ENCODE assay signal across 17 cellular contexts in genomic region chr14:56374421-56374820, GRCh38.
DNase-seq lines count a peak whose midpoint lies in the region; ATAC-seq and TF ChIP-seq lines count a peak whose summit lies in the region.
"Had no signal": no experiment of that assay in that cellular context is flagged by ENCODE, and none has a peak within 500 bp of the region (broad histone marks: within the 10 kb centered on the region; RNA-seq: fewer than 3 reads in every experiment).

No MANE protein-coding gene starts in this region.

- H3K27ac ChIP-seq in HEK293 (ENCODE audit: extremely low read depth, low read depth, low read length), result no peak overlapping the region
- H3K27ac ChIP-seq: BLaER1 treated with 17β-estradiol and CSF1 and Interleukin-3, amounts not matched to agents 10 nM and 100 nM; GM23248 had no signal

- H3K9me3 Mint-ChIP-seq in nephron progenitor cell, result peaks cover 35% of the 10 kb centered on the region

- CTCF ChIA-PET in HEK293 (lab: Yijun Ruan, JAX), result interaction anchor here (1.8 kb wide), 1 partner anchor 100 kb away, joined by 8 read pairs; no protein-coding TSS in a partner anchor

- H3K36me3 ChIP-seq in HEK293 (ENCODE audit: control insufficient read depth in 2 of 2, insufficient read depth in 1 of 2, low read length in 2 of 2), result no peaks in the 10 kb centered on the region
- H3K36me3 ChIP-seq: HAP-1 had no signal

- DNase-seq in amniotic epithelial cell (ENCODE audit: low read depth) (peak; percentile 55), fibroblast of mammary gland (ENCODE audit: low read depth) (peak; percentile 34), renal cortical epithelial cell (ENCODE audit: low read depth) (peak; percentile 76), ureter (ENCODE audit: low spot score) (no peak), nephron progenitor cell (no peak)
- DNase-seq: Calu3; CD8-positive, alpha-beta T cell; DMS53; DND-41; EL; GM23248 had no signal

- H3K4me1 Mint-ChIP-seq in nephron progenitor cell, result no peaks in the 10 kb centered on the region
- H3K4me1 Mint-ChIP-seq: B cell had no signal

- TF ChIP-seq CTCF in HEK293 (tag by site-specific recombination; IDR thresholded peaks at IDR 0.05) (no peak), fibroblast of mammary gland (conservative IDR thresholded peaks at IDR 0.05; ENCODE audit: control insufficient read depth, insufficient read depth, low read depth, low read length) (no peak), nephron progenitor cell (IDR thresholded peaks at IDR 0.05) (no peak)

- peaks cover 3% of the 10 kb centered on the region for H3K27me3 Mint-ChIP-seq in nephron progenitor cell (ENCODE audit: low read depth, poor library complexity)
- H3K27me3 Mint-ChIP-seq: B cell had no signal

- no peaks in the 10 kb centered on the region for H3K4me1 ChIP-seq in HEK293 (ENCODE audit: control insufficient read depth, insufficient read depth, low read length)
- H3K4me1 ChIP-seq: HAP-1 had no signal

- H3K4me3 Mint-ChIP-seq in nephron progenitor cell, result no peak overlapping the region
- H3K4me3 Mint-ChIP-seq: B cell; CD8-positive, alpha-beta T cell had no signal

- peaks cover 11% of the 10 kb centered on the region for H3K36me3 Mint-ChIP-seq in nephron progenitor cell (ENCODE audit: low read depth)

- ATAC-seq in HG02840 (IDR thresholded peaks at IDR 0.05; ENCODE audit: low FRiP score, unreplicated experiment), result no peak
- ATAC-seq: CD8-positive, alpha-beta T cell; GM12878 had no signal

- H3K4me3 ChIP-seq in HEK293 (ENCODE audit: low read depth, low read length), result no peak overlapping the region
- no peak overlapping the region for H3K4me3 ChIP-seq in fibroblast of mammary gland (ENCODE audit: control insufficient read depth, low read depth, low read length)
- H3K4me3 ChIP-seq: BLaER1 treated with 17β-estradiol and CSF1 and Interleukin-3, amounts not matched to agents 10 nM and 100 nM; GM12878; GM23248; HAP-1 had no signal

- H3K27ac Mint-ChIP-seq in nephron progenitor cell, result no peak overlapping the region
- H3K27ac Mint-ChIP-seq: B cell; CD8-positive, alpha-beta T cell had no signal

- no peaks in the 10 kb centered on the region for H3K9me3 ChIP-seq in HEK293 (ENCODE audit: control insufficient read depth, insufficient read depth, low read depth, low read length)
- H3K9me3 ChIP-seq: HAP-1 had no signal

- POLR2A ChIA-PET in HEK293 (lab: Yijun Ruan, JAX), result no interaction called here

TF ChIP-seq in HEK293, 187 proteins besides CTCF, POLR2A, EP300 and RAD21:
- peak; percentile 20; the same call in 1 of the 2 replicates for TF ChIP-seq GLIS1 (tag by site-specific recombination; IDR thresholded peaks at IDR 0.05)
- TF ChIP-seq ZNF2 (tag by site-specific recombination; IDR thresholded peaks at IDR 0.05), result no peak
- no peak for TF ChIP-seq PBX3 (CRISPR knock-in tag; IDR thresholded peaks at IDR 0.05)
- TF ChIP-seq ZNF837 (tag by site-specific recombination; IDR thresholded peaks at IDR 0.05), result no peak
- no peak for TF ChIP-seq GLI4 (tag by site-specific recombination; IDR thresholded peaks at IDR 0.05)

Comparison
In these comparisons a context has a peak if more than half of its experiments do, and no peak if none do; other contexts are left out.
1. DNase-seq: peak in amniotic epithelial cell (single experiment), fibroblast of mammary gland (single experiment) and renal cortical epithelial cell (single experiment); none in ureter (single experiment) and nephron progenitor cell (single experiment).